8 cellular contexts compared by ENCODE assay signal in the genomic region with DNA sequence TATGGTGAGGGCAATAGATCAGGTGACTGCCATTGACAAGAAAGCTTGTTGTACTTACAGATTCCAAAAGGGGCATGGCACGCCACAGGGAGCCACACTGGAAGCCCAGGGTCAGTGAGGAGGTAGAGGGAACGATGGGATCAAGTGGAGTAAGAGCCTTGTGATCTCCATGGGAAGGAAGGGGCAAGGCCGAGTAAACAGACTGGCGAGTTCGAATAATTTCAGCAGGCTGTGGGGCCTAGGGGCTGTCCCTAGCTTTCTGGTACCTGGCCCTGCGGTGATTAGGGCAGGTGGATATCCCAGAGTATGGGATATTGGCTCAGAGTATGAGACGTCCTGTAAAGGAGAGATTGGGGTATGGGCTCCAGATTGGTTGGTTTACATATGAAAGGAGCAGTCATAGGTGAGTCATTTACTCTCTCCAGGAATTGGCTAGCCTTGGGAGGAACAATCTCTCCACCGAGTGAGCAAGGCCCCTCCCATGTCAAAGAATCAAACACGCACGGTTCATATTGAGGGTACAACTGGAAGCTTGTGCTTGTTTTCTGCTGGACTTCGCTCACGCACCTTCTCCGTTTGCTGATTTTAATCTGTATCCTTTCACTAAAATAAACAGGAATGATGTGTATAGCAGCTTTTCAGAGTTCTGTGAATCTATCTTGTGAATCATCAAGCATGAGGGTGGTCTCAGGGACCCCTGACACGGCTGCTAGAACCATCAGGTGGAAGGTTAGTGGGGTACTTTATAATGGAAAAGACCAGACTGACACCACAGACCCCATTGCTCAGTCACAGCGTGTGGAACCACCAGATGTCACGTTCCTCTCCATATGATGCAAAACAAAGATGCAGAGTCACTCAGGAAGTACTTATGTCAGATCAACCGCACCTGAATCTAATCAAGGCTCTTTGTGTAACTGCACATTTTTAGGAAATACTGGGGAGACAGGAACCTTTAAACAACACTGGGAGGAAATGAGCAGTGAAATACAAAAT. TPM values are rescaled to one million over a fixed set of nuclear protein-coding genes. Genes with fewer than 3 reads are reported as not detected.
DNase-seq lines count a peak whose midpoint lies in the region; ATAC-seq, FAIRE-seq and TF ChIP-seq lines count a peak whose summit lies in the region.

No MANE protein-coding gene starts in this region.

- peaks cover 22% of the 10 kb centered on the region for H3F3A ChIP-seq in smooth muscle cell (ENCODE audit: low read depth)

- H3K9ac ChIP-seq in smooth muscle cell (ENCODE audit: low read depth): no peak overlapping the region

- peak overlapping the region; percentile 75 for H3K27ac Mint-ChIP-seq in MCF 10A (ENCODE audit: low read depth, unreplicated experiment)

- no peak for TF ChIP-seq CTCF in MCF 10A (IDR thresholded peaks at IDR 0.05; ENCODE audit: unreplicated experiment)
- no peak for TF ChIP-seq CTCF in breast epithelium (IDR thresholded peaks at IDR 0.05)
- TF ChIP-seq CTCF in bronchial epithelial cell (IDR thresholded peaks at IDR 0.05; ENCODE audit: insufficient read depth, low read length, severe bottlenecking): no peak
- no peak for TF ChIP-seq CTCF in smooth muscle cell (IDR thresholded peaks at IDR 0.05; ENCODE audit: borderline replicate concordance, insufficient read depth, poor library complexity, severe bottlenecking)

- H3K4me3 Mint-ChIP-seq in MCF 10A (ENCODE audit: unreplicated experiment): no peak overlapping the region

- ATAC-seq in HG02884 (IDR thresholded peaks at IDR 0.05; ENCODE audit: unreplicated experiment) (no peak), GM19351 (IDR thresholded peaks at IDR 0.05; ENCODE audit: unreplicated experiment) (no peak)

- no peak overlapping the region for H3K4me2 ChIP-seq in smooth muscle cell

- no TSS peak for BruUV-seq in MCF 10A (replicated peaks; lab: Mats Ljungman, UMichigan)

- H3K4me3 ChIP-seq in breast epithelium (no peak overlapping the region), bronchial epithelial cell (ENCODE audit: low read depth, low read length) (no peak overlapping the region), smooth muscle cell (no peak overlapping the region)

- H3K36me3 Mint-ChIP-seq in MCF 10A (ENCODE audit: insufficient read depth, unreplicated experiment): peaks cover 21% of the 10 kb centered on the region

- POLR2A ChIA-PET in MCF 10A (lab: Yijun Ruan, JAX): interaction anchor here (0.5 to 1.1 kb wide), 2 partner anchors 10 to 1332 kb away, joined by 3 to 7 read pairs; no protein-coding TSS in a partner anchor

- peaks cover 9% of the 10 kb centered on the region for H3K4me1 Mint-ChIP-seq in MCF 10A (ENCODE audit: insufficient read depth, unreplicated experiment)

- no peaks in the 10 kb centered on the region for H3K27me3 ChIP-seq in breast epithelium
- H3K27me3 ChIP-seq in bronchial epithelial cell (ENCODE audit: control insufficient read depth, insufficient read depth, low read length): no peaks in the 10 kb centered on the region
- no peaks in the 10 kb centered on the region for H3K27me3 ChIP-seq in smooth muscle cell (ENCODE audit: low read depth)

- TF ChIP-seq POLR2A in breast epithelium (IDR thresholded peaks at IDR 0.05): no peak

- H3K27me3 Mint-ChIP-seq in MCF 10A (ENCODE audit: insufficient read depth, unreplicated experiment): no peaks in the 10 kb centered on the region

- H3K36me3 ChIP-seq in breast epithelium (no peaks in the 10 kb centered on the region), bronchial epithelial cell (ENCODE audit: control insufficient read depth, insufficient read depth, low read length) (peaks cover 3% of the 10 kb centered on the region), smooth muscle cell (ENCODE audit: low read depth) (peaks cover 9% of the 10 kb centered on the region)

- H3K79me2 ChIP-seq in smooth muscle cell (ENCODE audit: low read depth): no peaks in the 10 kb centered on the region

- intact Hi-C loops in MCF 10A (cut with micrococcal nuclease) (no loop called here), breast epithelium (cut with DNase I; ENCODE audit: low total_unique reads) (no loop called here)

- no peaks in the 10 kb centered on the region for H3K9me3 ChIP-seq in breast epithelium
- H3K9me3 ChIP-seq in smooth muscle cell (replicated peaks; ENCODE audit: low read depth): no peaks in the 10 kb centered on the region

- H3K4me1 ChIP-seq in breast epithelium: no peaks in the 10 kb centered on the region
- peaks cover 15% of the 10 kb centered on the region for H3K4me1 ChIP-seq in smooth muscle cell (ENCODE audit: low read depth)

- CTCF ChIA-PET in MCF 10A (lab: Yijun Ruan, JAX): interaction anchor here (0.9 kb wide), 1 partner anchor 24 kb away, joined by 3 read pairs; no protein-coding TSS in a partner anchor

- H3K27ac ChIP-seq in breast epithelium: peak overlapping the region in 1 of 2 donors; percentile 34
- H3K27ac ChIP-seq in smooth muscle cell (ENCODE audit: low read depth): peak overlapping the region; percentile 42

- WGBS in smooth muscle cell (ENCODE audit: low lambda C conversion rate): 72% methylated on average over 17 of the region's 17 CpGs

- no peak overlapping the region for H2AFZ ChIP-seq in smooth muscle cell (ENCODE audit: low read depth)

- peak; percentile 74 for DNase-seq in MCF 10A (ENCODE audit: unreplicated experiment)
- DNase-seq in breast epithelium (ENCODE audit: low spot score in 2 of 2): no peak
- peak; percentile 15 for DNase-seq in NCI-H748 treated with DMSO at 0.1 percent for 48 hours (lab: John Stamatoyannopoulos, UW)
- DNase-seq in bronchial epithelial cell (ENCODE audit: low read depth): peak; percentile 89
- DNase-seq in smooth muscle cell (lab: John Stamatoyannopoulos, UW; ENCODE audit: unreplicated experiment): no peak
- no peak for DNase-seq in SKM-1 (lab: John Stamatoyannopoulos, UW; ENCODE audit: unreplicated experiment)

- H4K20me1 ChIP-seq in smooth muscle cell (ENCODE audit: low read depth): no peaks in the 10 kb centered on the region

- peaks cover 8% of the 10 kb centered on the region for H3K9me3 Mint-ChIP-seq in MCF 10A (ENCODE audit: unreplicated experiment)

- peak; percentile 7 for FAIRE-seq in bronchial epithelial cell (lab: Jason Lieb, UNC)

RNA-seq across cellular contexts. Expression of a gene that starts 27.9 kb away (rescaled TPM):
- total RNA-seq in MCF 10A (2022) (61.5 and 70.5 TPM in 2 replicates), breast epithelium (100 to 1,000 TPM in 2 of 3 donors, 10 to 100 TPM in 1; 95.2 to 128 (median 104) TPM), bronchial epithelial cell (27.6 and 32.0 TPM in 2 replicates), smooth muscle cell (89.9 and 90.6 TPM in 2 replicates)
- polyA plus RNA-seq in smooth muscle cell: 172 and 189 TPM in 2 replicates

RNA-seq across cellular contexts. Expression of a gene that starts 29.0 kb away (rescaled TPM):
- total RNA-seq in MCF 10A (2022) (48.7 and 60.2 TPM in 2 replicates), breast epithelium (10 to 100 TPM; 30.1 to 74.9 (median 62.3) TPM), bronchial epithelial cell (55.4 and 67.9 TPM in 2 replicates), smooth muscle cell (27.8 and 35.9 TPM in 2 replicates)
- 13.4 and 19.5 TPM in 2 replicates for polyA plus RNA-seq in smooth muscle cell

RNA-seq across cellular contexts. Expression of a gene that starts 38.1 kb away (rescaled TPM):
- total RNA-seq in MCF 10A (2022) (18.6 and 21.1 TPM in 2 replicates), breast epithelium (1 to 10 TPM; 6.6 to 9.8 (median 7.0) TPM), bronchial epithelial cell (5.2 and 9.7 TPM in 2 replicates), smooth muscle cell (11.8 and 20.9 TPM in 2 replicates)
- 13.4 and 17.0 TPM in 2 replicates for polyA plus RNA-seq in smooth muscle cell

RNA-seq across cellular contexts. Expression of a gene that starts 53.3 kb away (rescaled TPM):
- total RNA-seq in MCF 10A (2022) (213 and 219 TPM in 2 replicates), breast epithelium (100 to 1,000 TPM; 107 to 135 (median 114) TPM), bronchial epithelial cell (123 and 210 TPM in 2 replicates), smooth muscle cell (98.8 and 108 TPM in 2 replicates)
- polyA plus RNA-seq in smooth muscle cell: 101 and 109 TPM in 2 replicates

RNA-seq across cellular contexts. Expression of a gene that starts 53.5 kb away (rescaled TPM):
- total RNA-seq in MCF 10A (2022) (73.9 and 80.0 TPM in 2 replicates), breast epithelium (10 to 100 TPM; 68.2 to 79.0 (median 76.0) TPM), bronchial epithelial cell (21.6 and 24.6 TPM in 2 replicates), smooth muscle cell (51.0 and 56.6 TPM in 2 replicates)
- 83.0 and 86.6 TPM in 2 replicates for polyA plus RNA-seq in smooth muscle cell

Comparison
In these comparisons a context has a peak if more than half of its experiments do, and no peak if none do; other contexts are left out.
1. DNase-seq: peak in MCF 10A (single experiment), NCI-H748 treated with DMSO at 0.1 percent for 48 hours (single experiment) and bronchial epithelial cell (single experiment); none in breast epithelium (0 of 2), smooth muscle cell (single experiment) and SKM-1 (single experiment).